ENCODE assay signal across 23 cellular contexts in the genomic region with DNA sequence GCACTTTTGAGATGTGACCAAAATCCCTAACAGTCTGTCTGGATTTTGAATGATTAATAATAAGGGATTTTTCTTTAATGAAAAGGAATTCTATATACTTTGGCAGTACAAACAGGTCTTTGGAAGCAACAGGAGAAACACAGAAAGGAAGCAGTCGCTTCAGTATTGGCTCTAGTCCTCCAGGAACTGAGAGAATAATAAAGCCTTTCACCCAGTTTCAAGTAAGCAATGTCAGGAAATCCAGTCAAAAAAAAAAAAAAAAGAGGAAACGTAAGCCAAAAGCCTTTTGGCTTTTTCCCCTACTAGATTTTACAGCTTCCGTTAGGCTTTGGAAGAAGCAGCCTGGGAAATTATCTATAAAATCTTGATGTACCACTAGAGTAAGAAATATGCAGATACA.
DNase-seq lines count a peak whose midpoint lies in the region; ATAC-seq and TF ChIP-seq lines count a peak whose summit lies in the region.
"Had no signal": no experiment of that assay in that cellular context is flagged by ENCODE, and none has a peak within 500 bp of the region (broad histone marks: within the 10 kb centered on the region; RNA-seq: fewer than 3 reads in every experiment).

No MANE protein-coding gene starts in this region.

- H3K27me3 ChIP-seq in PC-3 (ENCODE audit: low read length) (no peaks in the 10 kb centered on the region), left ventricle myocardium inferior (ENCODE audit: low read depth) (no peaks in the 10 kb centered on the region), parathyroid adenoma (ENCODE audit: control insufficient read depth, insufficient read depth, low read length) (no peaks in the 10 kb centered on the region)
- H3K27me3 ChIP-seq in CD4-positive, alpha-beta T cell (ENCODE audit: control insufficient read depth, insufficient read depth, low read length): no peaks in the 10 kb centered on the region
- H3K27me3 ChIP-seq: brain microvascular endothelial cell, ovary, suprapubic skin had no signal

- H3K9me3 Mint-ChIP-seq in CD4-positive, alpha-beta T cell: no peaks in the 10 kb centered on the region
- H3K9me3 Mint-ChIP-seq: CD8-positive, alpha-beta T cell; natural killer cell treated with Interleukin-12 subunit alpha and Interleukin-12 subunit beta and Interleukin-15 and Interleukin-18, amount 100 ng/mL, for 72 hours had no signal

- no peaks in the 10 kb centered on the region for H3K27me3 Mint-ChIP-seq in CD4-positive, alpha-beta T cell
- H3K27me3 Mint-ChIP-seq: dendritic cell treated with granulocyte-macrophage colony-stimulating factor and Interleukin-4, amounts not matched to agents 40 ng/mL and 50 ng/mL, for 4 days had no signal

- POLR2A ChIA-PET in PC-3 (lab: Charles Lee; ENCODE audit: unreplicated experiment): no interaction called here
- POLR2A ChIA-PET in CD4-positive, alpha-beta T cell (lab: Charles Lee): no interaction called here

- H3K9me3 ChIP-seq in PC-3 (ENCODE audit: low read length): no peaks in the 10 kb centered on the region
- H3K9me3 ChIP-seq in left ventricle myocardium inferior (replicated peaks): no peaks in the 10 kb centered on the region
- no peaks in the 10 kb centered on the region for H3K9me3 ChIP-seq in parathyroid adenoma (ENCODE audit: control insufficient read depth, low read length)
- H3K9me3 ChIP-seq in CD4-positive, alpha-beta T cell (ENCODE audit: control insufficient read depth, low read length): no peaks in the 10 kb centered on the region
- H3K9me3 ChIP-seq: ovary, suprapubic skin had no signal

- H3K4me2 ChIP-seq in PC-3 (ENCODE audit: low read length) (peak overlapping the region; percentile 21; the same call in 1 of the 2 replicates), parathyroid adenoma (ENCODE audit: low read length) (no peak overlapping the region)

- CTCF ChIA-PET in PC-3 (lab: Charles Lee): no interaction called here
- CTCF ChIA-PET in CD4-positive, alpha-beta T cell (lab: Charles Lee): no interaction called here

- no peaks in the 10 kb centered on the region for H3K9me2 ChIP-seq in PC-3 (replicated peaks; ENCODE audit: low read length)

- ATAC-seq in PC-3: peak; percentile 66
- ATAC-seq in HG02763 (IDR thresholded peaks at IDR 0.05; ENCODE audit: unreplicated experiment): no peak
- no peak for ATAC-seq in CD4-positive, alpha-beta T cell (ENCODE audit: poor library complexity)
- no peak for ATAC-seq in GM21390 (IDR thresholded peaks at IDR 0.05; ENCODE audit: unreplicated experiment)
- ATAC-seq: activated CD4-positive, CD25-positive, alpha-beta regulatory T cell treated with anti-CD3 and anti-CD28 coated beads, Interleukin-2, amount 50 U/mL, for 24 hours; activated CD8-positive, alpha-beta T cell treated with anti-CD3 and anti-CD28 coated beads, Interleukin-2, amount 10 ng/mL, durations not matched to agents 7 days and 5 days; CD8-positive, alpha-beta T cell; natural killer cell treated with Interleukin-12 subunit alpha and Interleukin-12 subunit beta and Interleukin-15 and Interleukin-18, amount 100 ng/mL, for 72 hours had no signal

- no peaks in the 10 kb centered on the region for H3F3A ChIP-seq in PC-3 (ENCODE audit: low read length, unreplicated experiment)

- no peaks in the 10 kb centered on the region for H4K20me1 ChIP-seq in PC-3 (ENCODE audit: low read length)

- BruUV-seq in PC-3 (replicated peaks; lab: Mats Ljungman, UMichigan): no TSS peak

- H2AFZ ChIP-seq in PC-3 (ENCODE audit: low read length): no peak overlapping the region
- no peak overlapping the region for H2AFZ ChIP-seq in parathyroid adenoma

- DNase-seq in PC-3 (peak; percentile 20), choroid plexus epithelial cell (ENCODE audit: low read depth) (peak; percentile 19), left ventricle myocardium inferior (no peak), islet precursor cell (no peak)
- no peak for DNase-seq in CD4-positive, alpha-beta T cell
- DNase-seq: activated CD8-positive, alpha-beta T cell treated with anti-CD3 and anti-CD28 coated beads, Interleukin-2, amount 10 ng/mL, durations not matched to agents 7 days and 5 days; activated gamma-delta T cell treated with Interleukin-2 at 50 U/mL for 16 hours; brain microvascular endothelial cell; CD8-positive, alpha-beta T cell; foreskin fibroblast; GDM1; NCI-H1436; NCI-H524 treated with DMSO at 0.1 percent for 48 hours; ovary had no signal

- H3K9ac ChIP-seq in PC-3 (ENCODE audit: low read length): peak overlapping the region; percentile 8; the same call in 1 of the 2 replicates
- no peak overlapping the region for H3K9ac ChIP-seq in parathyroid adenoma

- no peak overlapping the region for H3K4me3 Mint-ChIP-seq in CD4-positive, alpha-beta T cell
- H3K4me3 Mint-ChIP-seq: activated CD8-positive, alpha-beta T cell treated with anti-CD3 and anti-CD28 coated beads, Interleukin-2, amount 10 ng/mL, durations not matched to agents 7 days and 5 days; CD8-positive, alpha-beta T cell; dendritic cell treated with granulocyte-macrophage colony-stimulating factor and Interleukin-4, amounts not matched to agents 40 ng/mL and 50 ng/mL, for 4 days; IgD-negative memory B cell; mesothelial cell of epicardium; natural killer cell treated with Interleukin-12 subunit alpha and Interleukin-12 subunit beta and Interleukin-15 and Interleukin-18, amount 100 ng/mL, for 72 hours had no signal

- no peak overlapping the region for H3K27ac Mint-ChIP-seq in CD4-positive, alpha-beta T cell
- H3K27ac Mint-ChIP-seq: activated CD8-positive, alpha-beta T cell treated with anti-CD3 and anti-CD28 coated beads, Interleukin-2, amount 10 ng/mL, durations not matched to agents 7 days and 5 days; CD8-positive, alpha-beta T cell; dendritic cell treated with granulocyte-macrophage colony-stimulating factor and Interleukin-4, amounts not matched to agents 40 ng/mL and 50 ng/mL, for 4 days; IgD-negative memory B cell; mesothelial cell of epicardium; natural killer cell treated with Interleukin-12 subunit alpha and Interleukin-12 subunit beta and Interleukin-15 and Interleukin-18, amount 100 ng/mL, for 72 hours had no signal

- no peaks in the 10 kb centered on the region for H3K4me1 Mint-ChIP-seq in CD4-positive, alpha-beta T cell (ENCODE audit: low read depth)
- H3K4me1 Mint-ChIP-seq: IgD-negative memory B cell, mesothelial cell of epicardium had no signal

- peaks cover 17% of the 10 kb centered on the region; the same call in 1 of the 2 replicates for H3K4me1 ChIP-seq in PC-3 (ENCODE audit: insufficient read depth, low read length)
- peaks cover 21% of the 10 kb centered on the region for H3K4me1 ChIP-seq in left ventricle myocardium inferior
- H3K4me1 ChIP-seq in parathyroid adenoma: no peaks in the 10 kb centered on the region
- H3K4me1 ChIP-seq: suprapubic skin had no signal

- H3K79me2 ChIP-seq in PC-3 (ENCODE audit: low read length): no peaks in the 10 kb centered on the region
- H3K79me2 ChIP-seq in parathyroid adenoma: no peaks in the 10 kb centered on the region

- intact Hi-C loops in PC-3 (cut with micrococcal nuclease): no loop called here
- intact Hi-C loops in left ventricle myocardium inferior (cut with micrococcal nuclease): no loop called here
- intact Hi-C loops in CD4-positive, alpha-beta T cell (cut with DNase I, micrococcal nuclease): no loop called here

- H3K4me3 ChIP-seq in PC-3 (ENCODE audit: low read length) (no peak overlapping the region), choroid plexus epithelial cell (ENCODE audit: low read depth, low read length) (no peak overlapping the region), left ventricle myocardium inferior (no peak overlapping the region), parathyroid adenoma (ENCODE audit: low read depth, low read length) (no peak overlapping the region)
- H3K4me3 ChIP-seq: ovary, suprapubic skin had no signal

- no peaks in the 10 kb centered on the region for H3K36me3 Mint-ChIP-seq in CD4-positive, alpha-beta T cell (ENCODE audit: low read depth)
- H3K36me3 Mint-ChIP-seq: CD8-positive, alpha-beta T cell; IgD-negative memory B cell; natural killer cell treated with Interleukin-12 subunit alpha and Interleukin-12 subunit beta and Interleukin-15 and Interleukin-18, amount 100 ng/mL, for 72 hours had no signal

- H3K36me3 ChIP-seq in PC-3 (ENCODE audit: low read depth, low read length) (no peaks in the 10 kb centered on the region; the same call in 1 of the 2 replicates), left ventricle myocardium inferior (no peaks in the 10 kb centered on the region), parathyroid adenoma (ENCODE audit: control insufficient read depth, insufficient read depth, low read length) (no peaks in the 10 kb centered on the region)
- H3K36me3 ChIP-seq: brain microvascular endothelial cell, ovary, suprapubic skin had no signal

- peak overlapping the region; percentile 81 for H3K27ac ChIP-seq in PC-3 (ENCODE audit: low read length)
- peak overlapping the region; percentile 66 for H3K27ac ChIP-seq in left ventricle myocardium inferior (replicated peaks)
- peak overlapping the region; percentile 44 for H3K27ac ChIP-seq in parathyroid adenoma
- no peak overlapping the region for H3K27ac ChIP-seq in CD4-positive, alpha-beta T cell (ENCODE audit: low read depth, low read length)
- H3K27ac ChIP-seq: brain microvascular endothelial cell, suprapubic skin had no signal

- TF ChIP-seq CTCF in PC-3 (conservative IDR thresholded peaks at IDR 0.05; ENCODE audit: low read depth, low read length) (no peak), choroid plexus epithelial cell (conservative IDR thresholded peaks at IDR 0.05; ENCODE audit: low read depth, low read length) (no peak), left ventricle myocardium inferior (IDR thresholded peaks at IDR 0.05; ENCODE audit: borderline replicate concordance) (no peak), parathyroid adenoma (IDR thresholded peaks at IDR 0.05) (no peak)
- no peak for TF ChIP-seq CTCF in CD4-positive, alpha-beta T cell (IDR thresholded peaks at IDR 0.05)

Comparison
In these comparisons a context has a peak if more than half of its experiments do, and no peak if none do; other contexts are left out.
1. DNase-seq: peak in PC-3 (single experiment) and choroid plexus epithelial cell (single experiment); none in left ventricle myocardium inferior (single experiment), islet precursor cell (single experiment) and CD4-positive, alpha-beta T cell (0 of 10).